Comparison of ENCODE assay signal across 21 cellular contexts in genomic region chr2:66571873-66572272, GRCh38.
DNase-seq lines count a peak whose midpoint lies in the region; ATAC-seq and TF ChIP-seq lines count a peak whose summit lies in the region.
"Had no signal": no experiment of that assay in that cellular context is flagged by ENCODE, and none has a peak within 500 bp of the region (broad histone marks: within the 10 kb centered on the region; RNA-seq: fewer than 3 reads in every experiment).

No MANE protein-coding gene starts in this region.

- H3K9me2 ChIP-seq in OCI-LY1 (ENCODE audit: low read depth, low read length) = no peaks in the 10 kb centered on the region

- TF ChIP-seq RAD21 in IMR-90 (IDR thresholded peaks at IDR 0.05; ENCODE audit: low read length) = no peak

- peak; percentile 68 for DNase-seq in IMR-90
- DNase-seq in left kidney (ENCODE audit: low read depth, low spot score) = peak; percentile 32
- no peak for DNase-seq in sigmoid colon
- DNase-seq in ecto neural progenitor cell (ENCODE audit: low spot score) = no peak
- no peak for DNase-seq in NCI-H524 (lab: John Stamatoyannopoulos, UW)
- DNase-seq: activated B cell treated with CpG ODN at 0.5 μM for 24 hours; activated CD4-positive, alpha-beta T cell treated with anti-CD3 and anti-CD28 coated beads, Interleukin-2, amount 50 U/mL, for 48 hours; activated effector memory CD4-positive, alpha-beta T cell treated with Interleukin-2 at 50 U/mL for 16 hours; CD8-positive, alpha-beta T cell; effector memory CD8-positive, alpha-beta T cell; heart right ventricle; NCI-H1436; NCI-H524 treated with DMSO at 0.1 percent for 48 hours; spleen; stimulated activated CD4-positive, alpha-beta T cell treated with anti-CD3 and anti-CD28 coated beads, Interleukin-4, amount 100 ng/mL, for 4 hours; stimulated activated naive CD8-positive, alpha-beta T cell treated with anti-CD3 and anti-CD28 coated beads, Interleukin-15, Interleukin-2, amounts not matched to agents 100 U/mL and 50 U/mL, for 24 hours had no signal

- no peak overlapping the region for H2BK20ac ChIP-seq in IMR-90 (ENCODE audit: low read depth, low read length)

- POLR2A ChIA-PET in IMR-90 (lab: Charles Lee; ENCODE audit: unreplicated experiment) = no interaction called here

- no peak for TF ChIP-seq POLR2A in IMR-90 (IDR thresholded peaks at IDR 0.05; ENCODE audit: low read depth, low read length)
- no peak for TF ChIP-seq POLR2A in sigmoid colon (IDR thresholded peaks at IDR 0.05)

- ATAC-seq in IMR-90 (ENCODE audit: low read depth) (no peak), GM19351 (IDR thresholded peaks at IDR 0.05; ENCODE audit: unreplicated experiment) (no peak)
- ATAC-seq: CD8-positive, alpha-beta T cell; effector memory CD8-positive, alpha-beta T cell; heart right ventricle; HepG2; left lobe of liver; stimulated activated naive CD8-positive, alpha-beta T cell treated with anti-CD3 and anti-CD28 coated beads, Interleukin-15, Interleukin-2, amounts not matched to agents 100 U/mL and 50 U/mL, for 24 hours had no signal

- H3K4ac ChIP-seq in IMR-90 (ENCODE audit: low read depth, low read length) = peak overlapping the region; percentile 21; the same call in 1 of the 2 replicates

- H3K18ac ChIP-seq in IMR-90 (ENCODE audit: low read depth, low read length) = no peak overlapping the region

- H3K4me3 ChIP-seq in IMR-90 (ENCODE audit: insufficient read depth, low read depth, low read length) = no peak overlapping the region
- H3K4me3 ChIP-seq in OCI-LY1 (ENCODE audit: low read depth, low read length, poor library complexity, severe bottlenecking) = no peak overlapping the region
- no peak overlapping the region for H3K4me3 ChIP-seq in sigmoid colon
- H3K4me3 ChIP-seq: heart right ventricle, spleen had no signal

- H3K79me1 ChIP-seq in IMR-90 (ENCODE audit: low read depth in 1 of 2, low read length in 2 of 2) = peaks cover 16 to 61% of the 10 kb centered on the region in 2 experiments; a peak in 2 of 4 replicates

- H2BK120ac ChIP-seq in IMR-90 (ENCODE audit: low read depth, low read length) = no peak overlapping the region

- no peaks in the 10 kb centered on the region for H3K79me2 ChIP-seq in OCI-LY1 (ENCODE audit: insufficient read depth, low read length)

- no CpG with 5 or more reads among the region's 6 CpGs for WGBS in IMR-90 (ENCODE audit: extremely low coverage in 2 of 2, insufficient read length in 1 of 2), 2 experiments
- 72 to 80% methylated on average over 6 of the region's 6 CpGs for WGBS in sigmoid colon, 2 donors

- peaks cover 28% of the 10 kb centered on the region for H3K36me3 ChIP-seq in IMR-90 (ENCODE audit: control insufficient read depth, insufficient read depth, low read length)
- H3K36me3 ChIP-seq in OCI-LY1 (ENCODE audit: insufficient read depth, low read length) = no peaks in the 10 kb centered on the region
- peaks cover 7 to 51% (median 24%) of the 10 kb centered on the region in 4 donors for H3K36me3 ChIP-seq in sigmoid colon
- H3K36me3 ChIP-seq: neutrophil had no signal

- no peak overlapping the region for H2AFZ ChIP-seq in IMR-90 (replicated peaks; ENCODE audit: low read length, poor library complexity)
- no peak overlapping the region for H2AFZ ChIP-seq in OCI-LY1 (ENCODE audit: low read length)

- H3K27ac ChIP-seq in IMR-90 (ENCODE audit: insufficient read depth, low read length) (no peak overlapping the region), OCI-LY1 (ENCODE audit: low read depth, low read length, poor library complexity, severe bottlenecking) (peak overlapping the region; percentile 24), sigmoid colon (peak overlapping the region; percentile 95 to 99 (median 98))
- H3K27ac ChIP-seq: heart right ventricle, neutrophil, spleen had no signal

- CTCF ChIA-PET in IMR-90 (lab: Yijun Ruan, JAX) = interaction anchor here (0.6 to 1.0 kb wide), 2 partner anchors 13 to 19 kb away, joined by 3 to 4 read pairs; no protein-coding TSS in a partner anchor

- H3K23ac ChIP-seq in IMR-90 (ENCODE audit: low read depth, low read length) = peak overlapping the region; percentile 46; the same call in 1 of the 2 replicates

- H3K27me3 ChIP-seq in IMR-90 (ENCODE audit: control insufficient read depth, insufficient read depth, low read length) (no peaks in the 10 kb centered on the region), OCI-LY1 (ENCODE audit: insufficient read depth, low read length) (no peaks in the 10 kb centered on the region), sigmoid colon (no peaks in the 10 kb centered on the region)

- peaks cover 5% of the 10 kb centered on the region for H3K9me1 ChIP-seq in IMR-90 (ENCODE audit: insufficient read depth, low read length)

- no TSS peak for BruUV-seq in IMR-90 (replicated peaks; lab: Mats Ljungman, UMichigan)

- H3K4me2 ChIP-seq in IMR-90 (ENCODE audit: low read depth, low read length) = no peak overlapping the region
- no peak overlapping the region for H3K4me2 ChIP-seq in OCI-LY1 (ENCODE audit: low read length)

- no peak overlapping the region for H4K5ac ChIP-seq in IMR-90 (ENCODE audit: low read depth, low read length)

- H2AK9ac ChIP-seq in IMR-90 (replicated peaks; ENCODE audit: low read depth, low read length, poor library complexity) = no peak overlapping the region

- no peak overlapping the region for H4K91ac ChIP-seq in IMR-90 (ENCODE audit: insufficient read depth, low read depth, low read length)

- H3K4me1 ChIP-seq in IMR-90 (ENCODE audit: control insufficient read depth, insufficient read depth, low read length) = peaks cover 32% of the 10 kb centered on the region
- H3K4me1 ChIP-seq in OCI-LY1 (ENCODE audit: insufficient read depth, low read length, severe bottlenecking) = peaks cover 81% of the 10 kb centered on the region
- H3K4me1 ChIP-seq in sigmoid colon = peaks cover 0 to 85% (median 61%) of the 10 kb centered on the region in 4 donors

- no peak overlapping the region for H2BK15ac ChIP-seq in IMR-90 (ENCODE audit: low read depth, low read length)

- in situ Hi-C loops in IMR-90 (cut with MboI; ENCODE audit: low sequenced_read_pairs) = loop anchor here (10.0 kb wide), 1 partner anchor 1273 kb away; no protein-coding TSS in a partner anchor

- TF ChIP-seq CTCF in IMR-90 (conservative IDR thresholded peaks at IDR 0.05; ENCODE audit: low read depth, low read length) (no peak), OCI-LY1 (IDR thresholded peaks at IDR 0.05; ENCODE audit: low read length) (no peak), sigmoid colon (IDR thresholded peaks at IDR 0.05) (no peak)

- dilution Hi-C loops in IMR-90 (cut with HindIII; ENCODE audit: low sequenced_read_pairs, unreplicated experiment) = no loop called here

- TF ChIP-seq EP300 in sigmoid colon (IDR thresholded peaks at IDR 0.05) = no peak

- H3K9me3 ChIP-seq in IMR-90 (ENCODE audit: control insufficient read depth, insufficient read depth, low read length) (no peaks in the 10 kb centered on the region), OCI-LY1 (ENCODE audit: low read length) (no peaks in the 10 kb centered on the region), sigmoid colon (no peaks in the 10 kb centered on the region)
- H3K9me3 ChIP-seq: heart right ventricle, neutrophil, spleen had no signal

- intact Hi-C loops in IMR-90 (cut with micrococcal nuclease) (no loop called here), sigmoid colon (cut with DNase I) (loop anchor here (10.0 kb wide), 3 partner anchors 823 to 1463 kb away; partner anchors contain the start of gene ETAA1)

- H2AK5ac ChIP-seq in IMR-90 (ENCODE audit: low read depth, low read length) = no peak overlapping the region

- H4K20me1 ChIP-seq in IMR-90 (ENCODE audit: insufficient read depth, low read length) (peaks cover 18% of the 10 kb centered on the region; the same call in 1 of the 2 replicates), OCI-LY1 (ENCODE audit: insufficient read depth, low read length) (no peaks in the 10 kb centered on the region)

- peak overlapping the region; percentile 27 for H2BK5ac ChIP-seq in IMR-90 (ENCODE audit: low read depth, low read length, poor library complexity, severe bottlenecking)

- H4K8ac ChIP-seq in IMR-90 (ENCODE audit: low read depth in 2 of 2, low read length in 2 of 2) = no peak overlapping the region

- peak overlapping the region; percentile 40; the same call in 1 of the 2 replicates for H3K14ac ChIP-seq in IMR-90 (replicated peaks; ENCODE audit: low read depth, low read length)

- H3K9ac ChIP-seq in IMR-90 (ENCODE audit: low read depth, low read length) (no peak overlapping the region), OCI-LY1 (ENCODE audit: low read length) (no peak overlapping the region)

- no peaks in the 10 kb centered on the region for H3F3A ChIP-seq in OCI-LY1 (ENCODE audit: insufficient read depth, low read length)

- no peak overlapping the region for H3K56ac ChIP-seq in IMR-90 (ENCODE audit: extremely low read depth, insufficient read depth, low read length)

TF ChIP-seq in IMR-90, 13 proteins besides CTCF, POLR2A, EP300 and RAD21:
- no peak for TF ChIP-seq RCOR1 (IDR thresholded peaks at IDR 0.05; ENCODE audit: insufficient replicate concordance, low read length)
- no peak for TF ChIP-seq ELK1 (IDR thresholded peaks at IDR 0.05; ENCODE audit: borderline replicate concordance, low read depth, low read length)
- no peak for TF ChIP-seq USF2 (IDR thresholded peaks at IDR 0.05; ENCODE audit: low read depth, low read length)
- no peak for TF ChIP-seq MAZ (IDR thresholded peaks at IDR 0.05; ENCODE audit: borderline replicate concordance, low read depth, low read length)
- no peak for TF ChIP-seq BHLHE40 (IDR thresholded peaks at IDR 0.05; ENCODE audit: low read depth, low read length)

Comparison
In these comparisons a context has a peak if more than half of its experiments do, and no peak if none do; other contexts are left out.
1. DNase-seq: peak in IMR-90 (single experiment) and left kidney (single experiment); none in sigmoid colon (single experiment), ecto neural progenitor cell (single experiment) and NCI-H524 (0 of 2).